Comparison of ENCODE assay signal across 32 cellular contexts in genomic region chr4:148643851-148644250, GRCh38.
"Had no signal": no experiment of that assay in that cellular context is flagged by ENCODE, and none has a peak within 500 bp of the region (broad histone marks: within the 10 kb centered on the region; RNA-seq: fewer than 3 reads in every experiment).

No MANE protein-coding gene starts in this region.

- H3K4me1 ChIP-seq: esophagus muscularis mucosa, gastroesophageal sphincter, heart right ventricle had no signal

- H3K9me3 Mint-ChIP-seq: activated T-helper 17 cell treated with anti-CD3 and anti-CD28 coated beads, Interleukin-2, amount 50 U/mL, for 72 hours had no signal

- FAIRE-seq: astrocyte, colon had no signal

- H3K36me3 ChIP-seq: brain microvascular endothelial cell, esophagus muscularis mucosa, gastroesophageal sphincter, heart right ventricle had no signal

- H3K4me3 ChIP-seq: esophagus muscularis mucosa, gastroesophageal sphincter, heart right ventricle had no signal

- H3K4me1 Mint-ChIP-seq: activated CD4-positive, alpha-beta memory T cell treated with anti-CD3 and anti-CD28 coated beads, Interleukin-2, amount 10 ng/mL, durations not matched to agents 7 days and 5 days; activated CD4-positive, alpha-beta T cell treated with anti-CD3 and anti-CD28 coated beads, Interleukin-2, amount 10 ng/mL, durations not matched to agents 7 days and 5 days; activated T-helper 17 cell treated with anti-CD3 and anti-CD28 coated beads, Interleukin-2, amount 50 U/mL, for 72 hours; T-helper 17 cell; WTC11 had no signal

- H3K27me3 Mint-ChIP-seq: activated CD4-positive, alpha-beta memory T cell treated with anti-CD3 and anti-CD28 coated beads, Interleukin-2, amount 10 ng/mL, durations not matched to agents 7 days and 5 days; activated CD4-positive, alpha-beta T cell treated with anti-CD3 and anti-CD28 coated beads, Interleukin-2, amount 10 ng/mL, durations not matched to agents 7 days and 5 days; activated naive CD8-positive, alpha-beta T cell; activated T-helper 17 cell treated with anti-CD3 and anti-CD28 coated beads, Interleukin-2, amount 50 U/mL, for 72 hours; T-helper 17 cell had no signal

- H3K4me3 Mint-ChIP-seq: activated CD4-positive, alpha-beta memory T cell treated with anti-CD3 and anti-CD28 coated beads, Interleukin-2, amount 10 ng/mL, durations not matched to agents 7 days and 5 days; activated CD4-positive, alpha-beta T cell treated with anti-CD3 and anti-CD28 coated beads, Interleukin-2, amount 10 ng/mL, durations not matched to agents 7 days and 5 days; activated naive CD8-positive, alpha-beta T cell; activated T-cell treated with anti-CD3 and anti-CD28 coated beads, Interleukin-2, amount 50 U/mL, for 4 hours; activated T-helper 17 cell treated with anti-CD3 and anti-CD28 coated beads, Interleukin-2, amount 50 U/mL, for 72 hours; endodermal cell; T-helper 17 cell; WTC11 had no signal

- H3K27ac Mint-ChIP-seq: activated CD4-positive, alpha-beta memory T cell treated with anti-CD3 and anti-CD28 coated beads, Interleukin-2, amount 10 ng/mL, durations not matched to agents 7 days and 5 days; activated CD4-positive, alpha-beta T cell treated with anti-CD3 and anti-CD28 coated beads, Interleukin-2, amount 10 ng/mL, durations not matched to agents 7 days and 5 days; activated naive CD8-positive, alpha-beta T cell; activated T-helper 17 cell treated with anti-CD3 and anti-CD28 coated beads, Interleukin-2, amount 50 U/mL, for 72 hours; endodermal cell; T-helper 17 cell; WTC11 had no signal

- H3K27me3 ChIP-seq: brain microvascular endothelial cell, esophagus muscularis mucosa, gastroesophageal sphincter, heart right ventricle had no signal

- DNase-seq: activated CD4-positive, alpha-beta memory T cell treated with anti-CD3 and anti-CD28 coated beads, Interleukin-2, amount 10 ng/mL, durations not matched to agents 7 days and 5 days; activated CD4-positive, alpha-beta T cell treated with anti-CD3 and anti-CD28 coated beads for 1 hour; activated CD4-positive, alpha-beta T cell treated with anti-CD3 and anti-CD28 coated beads for 4 hours; activated CD4-positive, alpha-beta T cell treated with anti-CD3 and anti-CD28 coated beads, Interleukin-2, amount 10 ng/mL, durations not matched to agents 7 days and 5 days; activated CD4-positive, alpha-beta T cell treated with anti-CD3 and anti-CD28 coated beads, Interleukin-2, amount 50 U/mL, for 4 hours; activated CD8-positive, alpha-beta memory T cell treated with anti-CD3 and anti-CD28 coated beads, Interleukin-2, amount 50 U/mL, for 48 hours; activated effector memory CD4-positive, alpha-beta T cell treated with Interleukin-2 at 50 U/mL for 16 hours; activated gamma-delta T cell treated with Interleukin-2 at 50 U/mL for 16 hours; activated naive CD4-positive, alpha-beta T cell treated with anti-CD3 and anti-CD28 coated beads, Interleukin-2, amount 50 U/mL, for 16 hours; activated naive CD4-positive, alpha-beta T cell treated with Interleukin-2 at 50 U/mL for 16 hours; activated T-cell treated with anti-CD3 and anti-CD28 coated beads for 4 hours; activated T-cell treated with anti-CD3 and anti-CD28 coated beads, Interleukin-2, amount 50 U/mL, for 4 hours; amniotic stem cell; anterior cingulate cortex; brain microvascular endothelial cell; caudate nucleus; cortex of kidney; effector CD8-positive, alpha-beta T cell; endodermal cell; erythroblast; foreskin melanocyte; heart right ventricle; T-helper 1 cell; T-helper 17 cell had no signal

- H3K9me3 ChIP-seq: esophagus muscularis mucosa, gastroesophageal sphincter had no signal

- ATAC-seq: activated T-cell treated with anti-CD3 and anti-CD28 coated beads, Interleukin-2, amount 50 U/mL, for 4 hours; activated T-helper 17 cell treated with anti-CD3 and anti-CD28 coated beads, Interleukin-2, amount 50 U/mL, for 72 hours; gastroesophageal sphincter; heart right ventricle; T-helper 17 cell; WTC11 had no signal

- H3K27ac ChIP-seq: brain microvascular endothelial cell, esophagus muscularis mucosa, gastroesophageal sphincter, heart right ventricle, VCaP had no signal
